8 cellular contexts compared by ENCODE assay signal in genomic region chr14:77603654-77604270, GRCh38. TPM values are rescaled to one million over a fixed set of nuclear protein-coding genes. Genes with fewer than 3 reads are reported as not detected.
DNase-seq lines count a peak whose midpoint lies in the region; ATAC-seq and TF ChIP-seq lines count a peak whose summit lies in the region.

No MANE protein-coding gene starts in this region.

- intact Hi-C loops in right lobe of liver (cut with DNase I) = no loop called here

- no peaks in the 10 kb centered on the region for H3K9me2 ChIP-seq in GM23248 (ENCODE audit: insufficient read depth)

- H3K79me2 ChIP-seq in GM23248 (ENCODE audit: insufficient read depth) = peaks cover 100% of the 10 kb centered on the region

- DNase-seq in adipocyte (ENCODE audit: low read depth) (peak; percentile 24), right lobe of liver (no peak), amniotic stem cell (lab: John Stamatoyannopoulos, UW) (no peak), midbrain (lab: John Stamatoyannopoulos, UW) (no peak), GM23248 (no peak)

- ATAC-seq in right lobe of liver (peak; percentile 43 to 65 (median 51)), HG03442 (IDR thresholded peaks at IDR 0.05; ENCODE audit: unreplicated experiment) (no peak)

- no peak overlapping the region for H3K4me3 ChIP-seq in BLaER1 treated with 17β-estradiol and CSF1 and Interleukin-3, amounts not matched to agents 10 nM and 100 nM
- H3K4me3 ChIP-seq in HEK293 (ENCODE audit: low read depth, low read length) (no peak overlapping the region), adipocyte (ENCODE audit: low read length) (no peak overlapping the region), right lobe of liver (no peak overlapping the region), GM23248 (no peak overlapping the region)

- no peak for TF ChIP-seq POLR2A in right lobe of liver (IDR thresholded peaks at IDR 0.05)

- no peak overlapping the region for H3K9ac ChIP-seq in BLaER1 treated with 17β-estradiol and CSF1 and Interleukin-3, amounts not matched to agents 10 nM and 100 nM
- H3K9ac ChIP-seq in adipocyte (ENCODE audit: low read length) (no peak overlapping the region), GM23248 (no peak overlapping the region)

- WGBS in right lobe of liver (ENCODE audit: insufficient coverage, low coverage, low lambda C conversion rate, missing lambda C conversion rate) = 64% methylated on average over 8 of the region's 8 CpGs
- 62 to 73% methylated on average over 8 of the region's 8 CpGs for WGBS in GM23248 (ENCODE audit: low coverage in 1 of 2, low lambda C conversion rate in 2 of 2, missing lambda C conversion rate in 2 of 2), 2 experiments

- peaks cover 20 to 56% (median 34%) of the 10 kb centered on the region in 10 experiments for H3K4me1 ChIP-seq in BLaER1 treated with 17β-estradiol and CSF1 and Interleukin-3, amounts not matched to agents 10 nM and 100 nM
- H3K4me1 ChIP-seq in HEK293 (ENCODE audit: control insufficient read depth, insufficient read depth, low read length) (peaks cover 13% of the 10 kb centered on the region), adipocyte (ENCODE audit: control insufficient read depth, insufficient read depth, low read length) (peaks cover 14% of the 10 kb centered on the region), right lobe of liver (no peaks in the 10 kb centered on the region), GM23248 (ENCODE audit: insufficient read depth) (peaks cover 27% of the 10 kb centered on the region)

- H4K20me1 ChIP-seq in BLaER1 treated with 17β-estradiol and CSF1 and Interleukin-3, amounts not matched to agents 10 nM and 100 nM = peaks cover 0 to 100% (median 14%) of the 10 kb centered on the region in 11 experiments; a peak in 14 of 22 replicates
- H4K20me1 ChIP-seq in GM23248 (ENCODE audit: insufficient read depth) = 0 out of 2 replicates have a peak, but pooled peaks cover 4% of the 10 kb centered on the region

- H3F3A ChIP-seq in GM23248 (ENCODE audit: insufficient read depth) = 0 out of 2 replicates have a peak, but pooled peaks cover 6% of the 10 kb centered on the region

- POLR2A ChIA-PET in HEK293 (lab: Yijun Ruan, JAX) = no interaction called here

- CTCF ChIA-PET in HEK293 (lab: Yijun Ruan, JAX) = interaction anchor here (0.6 kb wide), 1 partner anchor 12 kb away, joined by 3 read pairs; no protein-coding TSS in a partner anchor

- peaks cover 0 to 19% (median 12%) of the 10 kb centered on the region in 11 experiments; a peak in 17 of 22 replicates for H3K9me3 ChIP-seq in BLaER1 treated with 17β-estradiol and CSF1 and Interleukin-3, amounts not matched to agents 10 nM and 100 nM (replicated peaks in 1 of 11)
- H3K9me3 ChIP-seq in HEK293 (ENCODE audit: control insufficient read depth, insufficient read depth, low read depth, low read length) (no peaks in the 10 kb centered on the region), adipocyte (ENCODE audit: control insufficient read depth, low read length) (no peaks in the 10 kb centered on the region), right lobe of liver (no peaks in the 10 kb centered on the region), GM23248 (ENCODE audit: low read depth) (no peaks in the 10 kb centered on the region)

- H3K27ac ChIP-seq in BLaER1 treated with 17β-estradiol and CSF1 and Interleukin-3, amounts not matched to agents 10 nM and 100 nM = no peak overlapping the region
- H3K27ac ChIP-seq in HEK293 (ENCODE audit: extremely low read depth, low read depth, low read length) = no peak overlapping the region
- H3K27ac ChIP-seq in right lobe of liver = no peak overlapping the region
- no peak overlapping the region for H3K27ac ChIP-seq in GM23248

- peaks cover 0 to 22% (median 6%) of the 10 kb centered on the region in 11 experiments; a peak in 11 of 22 replicates for H3K36me3 ChIP-seq in BLaER1 treated with 17β-estradiol and CSF1 and Interleukin-3, amounts not matched to agents 10 nM and 100 nM
- H3K36me3 ChIP-seq in HEK293 (ENCODE audit: control insufficient read depth in 2 of 2, insufficient read depth in 1 of 2, low read length in 2 of 2) = no peaks in the 10 kb centered on the region
- H3K36me3 ChIP-seq in adipocyte (ENCODE audit: control insufficient read depth, insufficient read depth, low read length, severe bottlenecking) = no peaks in the 10 kb centered on the region
- H3K36me3 ChIP-seq in right lobe of liver = no peaks in the 10 kb centered on the region
- H3K36me3 ChIP-seq in GM23248 (ENCODE audit: low read depth) = no peaks in the 10 kb centered on the region; the same call in 1 of the 2 replicates

- in situ Hi-C loops in GM23248 (cut with MboI) = no loop called here

- peak overlapping the region; percentile 24 to 67 (median 50); a peak in 21 of 22 replicates for H3K4me2 ChIP-seq in BLaER1 treated with 17β-estradiol and CSF1 and Interleukin-3, amounts not matched to agents 10 nM and 100 nM
- H3K4me2 ChIP-seq in GM23248 (ENCODE audit: unreplicated experiment) = no peak overlapping the region

- TF ChIP-seq CTCF in HEK293 (tag by site-specific recombination; IDR thresholded peaks at IDR 0.05) (peak; percentile 28; the same call in 1 of the 2 replicates), right lobe of liver (IDR thresholded peaks at IDR 0.05) (no peak)

- H3K27me3 ChIP-seq in BLaER1 treated with 17β-estradiol and CSF1 and Interleukin-3, amounts not matched to agents 10 nM and 100 nM = no peaks in the 10 kb centered on the region
- no peaks in the 10 kb centered on the region for H3K27me3 ChIP-seq in adipocyte (replicated peaks; ENCODE audit: control insufficient read depth, insufficient read depth, low read length)
- H3K27me3 ChIP-seq in right lobe of liver = no peaks in the 10 kb centered on the region
- H3K27me3 ChIP-seq in GM23248 (replicated peaks; ENCODE audit: insufficient read depth) = no peaks in the 10 kb centered on the region

- no peak overlapping the region for H2AFZ ChIP-seq in GM23248

TF ChIP-seq in HEK293, 187 proteins besides CTCF, POLR2A, EP300 and RAD21 (continues in another document):
- TF ChIP-seq ZNF549 (tag by site-specific recombination; IDR thresholded peaks at IDR 0.05) (no peak), ZNF837 (tag by site-specific recombination; IDR thresholded peaks at IDR 0.05) (no peak), MEIS1 (CRISPR knock-in tag; IDR thresholded peaks at IDR 0.05; ENCODE audit: borderline replicate concordance) (no peak), ZNF488 (tag by site-specific recombination; IDR thresholded peaks at IDR 0.05) (no peak), ZNF600 (tag by site-specific recombination; IDR thresholded peaks at IDR 0.05) (peak; percentile 69; the same call in 1 of the 2 replicates), ZNF677 (tag by site-specific recombination; IDR thresholded peaks at IDR 0.05) (no peak), GFI1B (tag by site-specific recombination; IDR thresholded peaks at IDR 0.05) (no peak), ZBTB11 (tag by site-specific recombination; conservative IDR thresholded peaks at IDR 0.05; ENCODE audit: low read depth) (0 out of 2 replicates have a peak, but pooled peaks have one; percentile 39), ZBTB26 (tag by site-specific recombination; optimal IDR thresholded peaks at IDR 0.05) (no peak), ZNF10 (tag by site-specific recombination; IDR thresholded peaks at IDR 0.05) (no peak), KLF1 (tag by site-specific recombination; IDR thresholded peaks at IDR 0.05) (no peak), ZNF664 (tag by site-specific recombination; IDR thresholded peaks at IDR 0.05) (no peak)

RNA-seq across cellular contexts. Expression of gene SPTLC2, which starts 12.7 kb away (rescaled TPM):
- total RNA-seq in right lobe of liver = 10 to 100 TPM in 3 of 6 experiments, 1 to 10 TPM in 3; 5.9 to 16.4 (median 10.7) TPM
- 45.6 and 50.2 TPM in 2 replicates for total RNA-seq in GM23248 (2014; rRNA removed; shearing (Covaris generic))
- polyA plus RNA-seq in GM23248 (2016; fragmentation: Nextera tagmentation; extraction: Ambion mirVana) = 38.1 and 44.7 TPM in 2 replicates
